1 cellular context compared by ENCODE assay signal in the genomic region with DNA sequence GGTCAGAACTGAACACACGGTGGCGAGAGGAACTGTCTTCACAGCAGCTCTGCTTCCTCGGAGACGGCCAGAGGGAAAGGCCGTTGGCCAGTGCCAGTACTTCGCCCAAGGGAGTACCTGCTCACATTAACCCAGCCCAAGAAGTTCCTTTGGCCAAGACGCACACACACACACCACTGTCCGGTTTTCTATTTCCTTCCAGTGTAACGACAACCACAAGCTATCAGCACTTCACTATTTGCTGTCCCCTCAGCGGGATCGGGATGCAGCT.
TF ChIP-seq lines count a peak whose summit lies in the region.

No MANE protein-coding gene starts in this region.

TF ChIP-seq in WTC11, 78 proteins besides CTCF, POLR2A, EP300 and RAD21 (continued from another document):
- TF ChIP-seq, protein P1, sequence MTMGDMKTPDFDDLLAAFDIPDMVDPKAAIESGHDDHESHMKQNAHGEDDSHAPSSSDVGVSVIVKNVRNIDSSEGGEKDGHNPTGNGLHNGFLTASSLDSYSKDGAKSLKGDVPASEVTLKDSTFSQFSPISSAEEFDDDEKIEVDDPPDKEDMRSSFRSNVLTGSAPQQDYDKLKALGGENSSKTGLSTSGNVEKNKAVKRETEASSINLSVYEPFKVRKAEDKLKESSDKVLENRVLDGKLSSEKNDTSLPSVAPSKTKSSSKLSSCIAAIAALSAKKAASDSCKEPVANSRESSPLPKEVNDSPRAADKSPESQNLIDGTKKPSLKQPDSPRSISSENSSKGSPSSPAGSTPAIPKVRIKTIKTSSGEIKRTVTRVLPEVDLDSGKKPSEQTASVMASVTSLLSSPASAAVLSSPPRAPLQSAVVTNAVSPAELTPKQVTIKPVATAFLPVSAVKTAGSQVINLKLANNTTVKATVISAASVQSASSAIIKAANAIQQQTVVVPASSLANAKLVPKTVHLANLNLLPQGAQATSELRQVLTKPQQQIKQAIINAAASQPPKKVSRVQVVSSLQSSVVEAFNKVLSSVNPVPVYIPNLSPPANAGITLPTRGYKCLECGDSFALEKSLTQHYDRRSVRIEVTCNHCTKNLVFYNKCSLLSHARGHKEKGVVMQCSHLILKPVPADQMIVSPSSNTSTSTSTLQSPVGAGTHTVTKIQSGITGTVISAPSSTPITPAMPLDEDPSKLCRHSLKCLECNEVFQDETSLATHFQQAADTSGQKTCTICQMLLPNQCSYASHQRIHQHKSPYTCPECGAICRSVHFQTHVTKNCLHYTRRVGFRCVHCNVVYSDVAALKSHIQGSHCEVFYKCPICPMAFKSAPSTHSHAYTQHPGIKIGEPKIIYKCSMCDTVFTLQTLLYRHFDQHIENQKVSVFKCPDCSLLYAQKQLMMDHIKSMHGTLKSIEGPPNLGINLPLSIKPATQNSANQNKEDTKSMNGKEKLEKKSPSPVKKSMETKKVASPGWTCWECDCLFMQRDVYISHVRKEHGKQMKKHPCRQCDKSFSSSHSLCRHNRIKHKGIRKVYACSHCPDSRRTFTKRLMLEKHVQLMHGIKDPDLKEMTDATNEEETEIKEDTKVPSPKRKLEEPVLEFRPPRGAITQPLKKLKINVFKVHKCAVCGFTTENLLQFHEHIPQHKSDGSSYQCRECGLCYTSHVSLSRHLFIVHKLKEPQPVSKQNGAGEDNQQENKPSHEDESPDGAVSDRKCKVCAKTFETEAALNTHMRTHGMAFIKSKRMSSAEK (CRISPR knock-in tag; IDR thresholded peaks at IDR 0.05; ENCODE audit: borderline replicate concordance): no peak
- TF ChIP-seq NFE2L1 (CRISPR knock-in tag; IDR thresholded peaks at IDR 0.05) (no peak), ZNF232 (CRISPR knock-in tag; IDR thresholded peaks at IDR 0.05) (no peak), MXD4 (CRISPR knock-in tag; IDR thresholded peaks at IDR 0.05; ENCODE audit: borderline replicate concordance) (no peak), SOX15 (CRISPR knock-in tag; IDR thresholded peaks at IDR 0.05) (no peak)
- TF ChIP-seq, protein P2, sequence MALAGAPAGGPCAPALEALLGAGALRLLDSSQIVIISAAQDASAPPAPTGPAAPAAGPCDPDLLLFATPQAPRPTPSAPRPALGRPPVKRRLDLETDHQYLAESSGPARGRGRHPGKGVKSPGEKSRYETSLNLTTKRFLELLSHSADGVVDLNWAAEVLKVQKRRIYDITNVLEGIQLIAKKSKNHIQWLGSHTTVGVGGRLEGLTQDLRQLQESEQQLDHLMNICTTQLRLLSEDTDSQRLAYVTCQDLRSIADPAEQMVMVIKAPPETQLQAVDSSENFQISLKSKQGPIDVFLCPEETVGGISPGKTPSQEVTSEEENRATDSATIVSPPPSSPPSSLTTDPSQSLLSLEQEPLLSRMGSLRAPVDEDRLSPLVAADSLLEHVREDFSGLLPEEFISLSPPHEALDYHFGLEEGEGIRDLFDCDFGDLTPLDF (CRISPR knock-in tag; IDR thresholded peaks at IDR 0.05): no peak
- TF ChIP-seq, protein P3, sequence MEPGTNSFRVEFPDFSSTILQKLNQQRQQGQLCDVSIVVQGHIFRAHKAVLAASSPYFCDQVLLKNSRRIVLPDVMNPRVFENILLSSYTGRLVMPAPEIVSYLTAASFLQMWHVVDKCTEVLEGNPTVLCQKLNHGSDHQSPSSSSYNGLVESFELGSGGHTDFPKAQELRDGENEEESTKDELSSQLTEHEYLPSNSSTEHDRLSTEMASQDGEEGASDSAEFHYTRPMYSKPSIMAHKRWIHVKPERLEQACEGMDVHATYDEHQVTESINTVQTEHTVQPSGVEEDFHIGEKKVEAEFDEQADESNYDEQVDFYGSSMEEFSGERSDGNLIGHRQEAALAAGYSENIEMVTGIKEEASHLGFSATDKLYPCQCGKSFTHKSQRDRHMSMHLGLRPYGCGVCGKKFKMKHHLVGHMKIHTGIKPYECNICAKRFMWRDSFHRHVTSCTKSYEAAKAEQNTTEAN (CRISPR knock-in tag; IDR thresholded peaks at IDR 0.05): no peak
- TF ChIP-seq, protein P4, sequence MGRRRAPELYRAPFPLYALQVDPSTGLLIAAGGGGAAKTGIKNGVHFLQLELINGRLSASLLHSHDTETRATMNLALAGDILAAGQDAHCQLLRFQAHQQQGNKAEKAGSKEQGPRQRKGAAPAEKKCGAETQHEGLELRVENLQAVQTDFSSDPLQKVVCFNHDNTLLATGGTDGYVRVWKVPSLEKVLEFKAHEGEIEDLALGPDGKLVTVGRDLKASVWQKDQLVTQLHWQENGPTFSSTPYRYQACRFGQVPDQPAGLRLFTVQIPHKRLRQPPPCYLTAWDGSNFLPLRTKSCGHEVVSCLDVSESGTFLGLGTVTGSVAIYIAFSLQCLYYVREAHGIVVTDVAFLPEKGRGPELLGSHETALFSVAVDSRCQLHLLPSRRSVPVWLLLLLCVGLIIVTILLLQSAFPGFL (CRISPR knock-in tag; IDR thresholded peaks at IDR 0.05; ENCODE audit: borderline replicate concordance): no peak
TF ChIP-seq in WTC11: peak in this region for 0.
